11 cellular contexts compared by ENCODE assay signal in the genomic region with DNA sequence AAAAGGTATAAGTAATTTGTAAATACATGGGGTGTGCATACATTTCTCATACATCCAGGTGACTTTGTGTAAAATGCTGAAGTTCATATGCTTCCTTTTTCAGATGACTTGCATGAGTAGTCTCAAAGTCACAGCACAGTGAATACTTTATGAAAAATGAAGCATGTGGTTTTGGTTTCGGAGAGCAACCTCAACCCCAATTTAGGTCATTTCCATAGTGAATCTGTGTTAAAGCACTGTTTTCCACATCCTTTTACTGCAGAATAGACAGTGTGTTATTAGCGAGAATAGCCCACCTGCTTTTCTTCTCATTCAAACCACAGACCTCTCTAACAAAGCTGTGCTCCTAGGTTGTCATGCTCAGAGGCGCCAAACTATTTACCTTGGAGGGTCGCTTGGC.
DNase-seq lines count a peak whose midpoint lies in the region; ATAC-seq, FAIRE-seq and TF ChIP-seq lines count a peak whose summit lies in the region.
"Had no signal": no experiment of that assay in that cellular context is flagged by ENCODE, and none has a peak within 500 bp of the region (broad histone marks: within the 10 kb centered on the region; RNA-seq: fewer than 3 reads in every experiment).

No MANE protein-coding gene starts in this region.

- H3K4me1 Mint-ChIP-seq in memory B cell, result peaks cover 5% of the 10 kb centered on the region
- peaks cover 17% of the 10 kb centered on the region for H3K4me1 Mint-ChIP-seq in Caco-2 (ENCODE audit: low read depth, unreplicated experiment)

- POLR2A ChIA-PET in Caco-2 (lab: Charles Lee), result no interaction called here

- H3K36me3 Mint-ChIP-seq in memory B cell, result no peaks in the 10 kb centered on the region
- peaks cover 14% of the 10 kb centered on the region for H3K36me3 Mint-ChIP-seq in Caco-2 (ENCODE audit: insufficient read depth, unreplicated experiment)

- H3K4me3 Mint-ChIP-seq in memory B cell (no peak overlapping the region), Caco-2 (ENCODE audit: unreplicated experiment) (no peak overlapping the region)

- ATAC-seq in GM18867 (IDR thresholded peaks at IDR 0.05; ENCODE audit: unreplicated experiment), result peak; percentile 88
- ATAC-seq in memory B cell (ENCODE audit: low read depth), result peak; percentile 94
- no peak for ATAC-seq in SK-N-SH treated with all-trans-retinoic acid at 6 μM for 48 hours
- ATAC-seq: sciatic nerve had no signal

- H3K9me3 Mint-ChIP-seq in memory B cell (no peaks in the 10 kb centered on the region), Caco-2 (ENCODE audit: unreplicated experiment) (no peaks in the 10 kb centered on the region)

- in situ Hi-C loops in KBM-7 (cut with MboI; ENCODE audit: low pct_unique_long_range_greater_than_20kb, low sequenced_read_pairs), result no loop called here

- intact Hi-C loops in Caco-2 (cut with micrococcal nuclease; ENCODE audit: unreplicated experiment), result loop anchor here (5.0 kb wide), 1 partner anchor 325 kb away; a partner anchor contains a TSS

- DNase-seq in H54 (ENCODE audit: insufficient read length, low spot score) (no peak), KBM-7 (peak; percentile 7), memory B cell (ENCODE audit: low spot score in 2 of 2) (peak in 1 of 2 donors; percentile 30), small intestine (no peak), AG08396 (ENCODE audit: low spot score) (no peak), Caco-2 (no peak)
- DNase-seq: erythroblast had no signal

- TF ChIP-seq CTCF in Caco-2 (IDR thresholded peaks at IDR 0.05; ENCODE audit: insufficient read depth in 1 of 2, low read depth in 1 of 2, low read length in 1 of 2, severe bottlenecking in 1 of 2, unreplicated experiment in 1 of 2), result no peak

- no peaks in the 10 kb centered on the region for H3K36me3 ChIP-seq in small intestine (ENCODE audit: control insufficient read depth in 2 of 2, insufficient read depth in 2 of 2, low read length in 2 of 2)
- peaks cover 1% of the 10 kb centered on the region; the same call in 1 of the 2 replicates for H3K36me3 ChIP-seq in Caco-2 (ENCODE audit: control insufficient read depth, insufficient read depth, low read length)

- H3K4me1 ChIP-seq in small intestine (ENCODE audit: control insufficient read depth in 2 of 2, insufficient read depth in 1 of 2, low read depth in 1 of 2, low read length in 1 of 2), result no peaks in the 10 kb centered on the region
- H3K4me1 ChIP-seq in Caco-2, result 0 out of 2 replicates have a peak, but pooled peaks cover 4% of the 10 kb centered on the region

- TF ChIP-seq POLR2A in H54 (IDR thresholded peaks at IDR 0.05; ENCODE audit: low read depth, low read length), result no peak

- H3K9me3 ChIP-seq in small intestine (ENCODE audit: control insufficient read depth, low read depth) (no peaks in the 10 kb centered on the region), Caco-2 (no peaks in the 10 kb centered on the region)

- CTCF ChIA-PET in Caco-2 (lab: Charles Lee), result no interaction called here

- H3K27ac Mint-ChIP-seq in memory B cell (no peak overlapping the region), Caco-2 (ENCODE audit: unreplicated experiment) (no peak overlapping the region)

- H3K4me3 ChIP-seq in small intestine (ENCODE audit: low read depth in 1 of 2, low read length in 2 of 2) (no peak overlapping the region), Caco-2 (ENCODE audit: low read depth, low read length) (no peak overlapping the region)

- H3K27me3 ChIP-seq in small intestine (ENCODE audit: control insufficient read depth in 2 of 2, insufficient read depth in 2 of 2, low read length in 2 of 2), result no peaks in the 10 kb centered on the region
- no peaks in the 10 kb centered on the region for H3K27me3 ChIP-seq in Caco-2 (replicated peaks; ENCODE audit: control insufficient read depth, insufficient read depth, low read length)

- FAIRE-seq in H54 (lab: Jason Lieb, UNC), result peak; percentile 50
- FAIRE-seq in small intestine (lab: Jason Lieb, UNC), result no peak

- no peak overlapping the region for H3K27ac ChIP-seq in small intestine (ENCODE audit: low read depth in 1 of 2, low read length in 1 of 2)
- H3K27ac ChIP-seq: VCaP had no signal

- peaks cover 14% of the 10 kb centered on the region for H3K27me3 Mint-ChIP-seq in memory B cell
- no peaks in the 10 kb centered on the region for H3K27me3 Mint-ChIP-seq in Caco-2 (ENCODE audit: insufficient read depth, unreplicated experiment)

- 75 to 80% (median 79%) methylated on average over 4 of the region's 4 CpGs for WGBS in small intestine, 3 donors

- BruUV-seq in Caco-2 (replicated peaks; lab: Mats Ljungman, UMichigan), result no TSS peak

TF ChIP-seq in SK-N-SH treated with all-trans-retinoic acid at 6 μM for 48 hours, 23 proteins besides CTCF, POLR2A, EP300 and RAD21:
- TF ChIP-seq ZNF8 (CRISPR knock-in tag; IDR thresholded peaks at IDR 0.05) (no peak), ZNF565 (CRISPR knock-in tag; conservative IDR thresholded peaks at IDR 0.05; ENCODE audit: low read depth) (no peak), ZFP30 (CRISPR knock-in tag; IDR thresholded peaks at IDR 0.05) (no peak), ISL1 (CRISPR knock-in tag; IDR thresholded peaks at IDR 0.05) (no peak), ZC3H10 (CRISPR knock-in tag; IDR thresholded peaks at IDR 0.05) (no peak), OSR1 (CRISPR knock-in tag; IDR thresholded peaks at IDR 0.05) (no peak), ZNF70 (CRISPR knock-in tag; IDR thresholded peaks at IDR 0.05) (no peak), GLIS3 (CRISPR knock-in tag; IDR thresholded peaks at IDR 0.05) (no peak), CSDC2 (CRISPR knock-in tag; IDR thresholded peaks at IDR 0.05) (no peak), RARB (CRISPR knock-in tag; IDR thresholded peaks at IDR 0.05) (no peak), ZFP3 (CRISPR knock-in tag; IDR thresholded peaks at IDR 0.05) (no peak)
- TF ChIP-seq, protein P1, sequence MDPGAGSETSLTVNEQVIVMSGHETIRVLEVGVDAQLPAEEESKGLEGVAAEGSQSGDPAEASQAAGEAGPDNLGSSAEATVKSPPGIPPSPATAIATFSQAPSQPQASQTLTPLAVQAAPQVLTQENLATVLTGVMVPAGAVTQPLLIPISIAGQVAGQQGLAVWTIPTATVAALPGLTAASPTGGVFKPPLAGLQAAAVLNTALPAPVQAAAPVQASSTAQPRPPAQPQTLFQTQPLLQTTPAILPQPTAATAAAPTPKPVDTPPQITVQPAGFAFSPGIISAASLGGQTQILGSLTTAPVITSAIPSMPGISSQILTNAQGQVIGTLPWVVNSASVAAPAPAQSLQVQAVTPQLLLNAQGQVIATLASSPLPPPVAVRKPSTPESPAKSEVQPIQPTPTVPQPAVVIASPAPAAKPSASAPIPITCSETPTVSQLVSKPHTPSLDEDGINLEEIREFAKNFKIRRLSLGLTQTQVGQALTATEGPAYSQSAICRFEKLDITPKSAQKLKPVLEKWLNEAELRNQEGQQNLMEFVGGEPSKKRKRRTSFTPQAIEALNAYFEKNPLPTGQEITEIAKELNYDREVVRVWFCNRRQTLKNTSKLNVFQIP (CRISPR knock-in tag; IDR thresholded peaks at IDR 0.05; ENCODE audit: borderline replicate concordance, low read depth), result no peak
- TF ChIP-seq, protein P2, sequence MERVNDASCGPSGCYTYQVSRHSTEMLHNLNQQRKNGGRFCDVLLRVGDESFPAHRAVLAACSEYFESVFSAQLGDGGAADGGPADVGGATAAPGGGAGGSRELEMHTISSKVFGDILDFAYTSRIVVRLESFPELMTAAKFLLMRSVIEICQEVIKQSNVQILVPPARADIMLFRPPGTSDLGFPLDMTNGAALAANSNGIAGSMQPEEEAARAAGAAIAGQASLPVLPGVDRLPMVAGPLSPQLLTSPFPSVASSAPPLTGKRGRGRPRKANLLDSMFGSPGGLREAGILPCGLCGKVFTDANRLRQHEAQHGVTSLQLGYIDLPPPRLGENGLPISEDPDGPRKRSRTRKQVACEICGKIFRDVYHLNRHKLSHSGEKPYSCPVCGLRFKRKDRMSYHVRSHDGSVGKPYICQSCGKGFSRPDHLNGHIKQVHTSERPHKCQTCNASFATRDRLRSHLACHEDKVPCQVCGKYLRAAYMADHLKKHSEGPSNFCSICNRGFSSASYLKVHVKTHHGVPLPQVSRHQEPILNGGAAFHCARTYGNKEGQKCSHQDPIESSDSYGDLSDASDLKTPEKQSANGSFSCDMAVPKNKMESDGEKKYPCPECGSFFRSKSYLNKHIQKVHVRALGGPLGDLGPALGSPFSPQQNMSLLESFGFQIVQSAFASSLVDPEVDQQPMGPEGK (CRISPR knock-in tag; IDR thresholded peaks at IDR 0.05; ENCODE audit: borderline replicate concordance), result no peak
